In genomic region chr7:29918850-29919249, GRCh38 we compare ENCODE assay signal across 30 cellular contexts.
"Had no signal": no experiment of that assay in that cellular context is flagged by ENCODE, and none has a peak within 500 bp of the region (broad histone marks: within the 10 kb centered on the region; RNA-seq: fewer than 3 reads in every experiment).

No MANE protein-coding gene starts in this region.

- H3K27me3 ChIP-seq: SJSA1 had no signal

- DNase-seq: Kasumi-1, MV-4-11, NCI-H1048, NCI-H1105, NCI-H1417, NCI-H1436 treated with DMSO at 0.1 percent for 48 hours, NCI-H1694, NCI-H187 treated with DMSO at 0.1 percent for 48 hours, NCI-H2081, NCI-H2107, NCI-H2171, NCI-H226, NCI-H446, NCI-H510A, NCI-H524 treated with DMSO at 0.1 percent for 48 hours, NCI-H69, NCI-H774, Right ventricle myocardium superior, RPMI8226, SIG-M5, SW 1271, T-cell had no signal

- H3K36me3 Mint-ChIP-seq: T-cell had no signal

- H3K4me3 ChIP-seq: K562, SJSA1, SK-N-MC had no signal

- H3K4me2 ChIP-seq: KMS-11 had no signal

- H3K9me3 ChIP-seq: SJSA1 had no signal

- H3K27me3 Mint-ChIP-seq: IgD-negative memory B cell had no signal

- H3K4me1 ChIP-seq: SJSA1 had no signal

- FAIRE-seq: HTR-8/SVneo, K562, RCC 7860 had no signal

- H3K9ac ChIP-seq: KMS-11 had no signal

- H3K27ac ChIP-seq: HL-60, KMS-11, SJSA1, SK-N-MC had no signal

- H3K4me3 Mint-ChIP-seq: IgD-negative memory B cell, T-cell had no signal

- ATAC-seq: K562, T-cell had no signal

- H3K4me1 Mint-ChIP-seq: IgD-negative memory B cell, T-cell had no signal

- H3K27ac Mint-ChIP-seq: IgD-negative memory B cell, T-cell had no signal

- H3K9me3 Mint-ChIP-seq: IgD-negative memory B cell, T-cell had no signal
